In genomic region chr18:68418226-68418868, GRCh38 we compare ENCODE assay signal across 17 cellular contexts.
DNase-seq lines count a peak whose midpoint lies in the region; ATAC-seq and TF ChIP-seq lines count a peak whose summit lies in the region.
"Had no signal": no experiment of that assay in that cellular context is flagged by ENCODE, and none has a peak within 500 bp of the region (broad histone marks: within the 10 kb centered on the region; RNA-seq: fewer than 3 reads in every experiment).

No MANE protein-coding gene starts in this region.

- peak; percentile 91 for TF ChIP-seq EP300 in neural cell (conservative IDR thresholded peaks at IDR 0.05; ENCODE audit: poor library complexity, severe bottlenecking)

- peak overlapping the region; percentile 7 for H3K4me2 ChIP-seq in neural cell (ENCODE audit: low read length)
- peak overlapping the region; percentile 39 for H3K4me2 ChIP-seq in skeletal muscle satellite cell (ENCODE audit: low read length)

- H3K9me3 Mint-ChIP-seq in HFFc6 (peaks cover 17% of the 10 kb centered on the region), endothelial cell (ENCODE audit: unreplicated experiment) (no peaks in the 10 kb centered on the region)
- H3K9me3 Mint-ChIP-seq: CD8-positive, alpha-beta T cell had no signal

- TF ChIP-seq CTCF in HFFc6 (IDR thresholded peaks at IDR 0.05) (no peak), neural cell (IDR thresholded peaks at IDR 0.05; ENCODE audit: poor library complexity, severe bottlenecking) (no peak), endothelial cell (IDR thresholded peaks at IDR 0.05; ENCODE audit: unreplicated experiment) (no peak), left lung (IDR thresholded peaks at IDR 0.05) (no peak)

- no peak for DNase-seq in HFFc6
- peak; percentile 52 for DNase-seq in amniotic epithelial cell (ENCODE audit: low read depth)
- DNase-seq in endothelial cell (ENCODE audit: low spot score) = no peak
- no peak for DNase-seq in NCI-H2196 (lab: John Stamatoyannopoulos, UW; ENCODE audit: unreplicated experiment)
- DNase-seq in left lung = no peak
- DNase-seq: C1 segment of cervical spinal cord; CD8-positive, alpha-beta T cell; DMS153; NCI-H1092; NCI-H1436; NCI-H187 treated with DMSO at 0.1 percent for 48 hours; NCI-H2107; Peyer's patch had no signal

- H3K4me3 ChIP-seq in neural cell (ENCODE audit: low read length) (peak overlapping the region; percentile 33), skeletal muscle satellite cell (ENCODE audit: low read length) (no peak overlapping the region), left lung (no peak overlapping the region)
- H3K4me3 ChIP-seq: K562, Peyer's patch, SJSA1 had no signal

- TF ChIP-seq RAD21 in neural cell (conservative IDR thresholded peaks at IDR 0.05) = no peak

- peak overlapping the region; percentile 15; the same call in 1 of the 2 replicates for H3K4me3 Mint-ChIP-seq in HFFc6
- H3K4me3 Mint-ChIP-seq in endothelial cell (ENCODE audit: unreplicated experiment) = no peak overlapping the region
- H3K4me3 Mint-ChIP-seq: CD8-positive, alpha-beta T cell had no signal

- H3K4me1 ChIP-seq in skeletal muscle satellite cell (ENCODE audit: control insufficient read depth, insufficient read depth, low read length) = peaks cover 27% of the 10 kb centered on the region
- no peaks in the 10 kb centered on the region for H3K4me1 ChIP-seq in left lung
- H3K4me1 ChIP-seq: Peyer's patch, SJSA1 had no signal

- peaks cover 42% of the 10 kb centered on the region for H3K4me1 Mint-ChIP-seq in HFFc6 (ENCODE audit: low read depth)
- H3K4me1 Mint-ChIP-seq in endothelial cell (ENCODE audit: unreplicated experiment) = peaks cover 3% of the 10 kb centered on the region

- no peaks in the 10 kb centered on the region for H3K79me2 ChIP-seq in neural cell (replicated peaks; ENCODE audit: insufficient read depth, low read length)

- H3K36me3 ChIP-seq in neural cell (ENCODE audit: insufficient read depth, low read length) = no peaks in the 10 kb centered on the region
- no peaks in the 10 kb centered on the region for H3K36me3 ChIP-seq in skeletal muscle satellite cell (ENCODE audit: insufficient read depth, low read length)
- H3K36me3 ChIP-seq in left lung = no peaks in the 10 kb centered on the region
- H3K36me3 ChIP-seq: Peyer's patch, SJSA1 had no signal

- no peaks in the 10 kb centered on the region for H4K20me1 ChIP-seq in neural cell (ENCODE audit: insufficient read depth)

- peak overlapping the region; percentile 93 for H3K27ac ChIP-seq in neural cell (ENCODE audit: low read length)
- no peak overlapping the region for H3K27ac ChIP-seq in left lung
- H3K27ac ChIP-seq: Peyer's patch, SJSA1 had no signal

- intact Hi-C loops in left lung (cut with DNase I) = no loop called here

- no peaks in the 10 kb centered on the region for H3K9me2 ChIP-seq in neural cell (ENCODE audit: insufficient read depth, low read length)

- H3K27me3 ChIP-seq in neural cell (ENCODE audit: insufficient read depth, low read depth, low read length) (no peaks in the 10 kb centered on the region), skeletal muscle satellite cell (ENCODE audit: control insufficient read depth, insufficient read depth, low read length) (no peaks in the 10 kb centered on the region), left lung (no peaks in the 10 kb centered on the region)
- H3K27me3 ChIP-seq: Peyer's patch, SJSA1 had no signal

- no peak overlapping the region for H2AFZ ChIP-seq in neural cell (ENCODE audit: low read depth, low read length)

- H3K36me3 Mint-ChIP-seq in HFFc6 (ENCODE audit: low read depth) (peaks cover 30% of the 10 kb centered on the region), endothelial cell (ENCODE audit: low read depth, unreplicated experiment) (no peaks in the 10 kb centered on the region)
- H3K36me3 Mint-ChIP-seq: CD8-positive, alpha-beta T cell had no signal

- H3F3A ChIP-seq in neural cell (ENCODE audit: insufficient read depth, low read length, poor library complexity, severe bottlenecking) = peaks cover 12% of the 10 kb centered on the region

- H3K27me3 Mint-ChIP-seq in HFFc6 (ENCODE audit: insufficient read depth) (peaks cover 3% of the 10 kb centered on the region; the same call in 1 of the 2 replicates), endothelial cell (ENCODE audit: unreplicated experiment) (no peaks in the 10 kb centered on the region)

- ATAC-seq in left lung = no peak
- ATAC-seq: CD8-positive, alpha-beta T cell; K562 had no signal

- H3K9ac ChIP-seq in neural cell (ENCODE audit: low read length) = peak overlapping the region; percentile 64
- H3K9ac ChIP-seq in skeletal muscle satellite cell (ENCODE audit: low read depth, low read length) = no peak overlapping the region

- H3K27ac Mint-ChIP-seq in HFFc6 = peak overlapping the region; percentile 64
- H3K27ac Mint-ChIP-seq in endothelial cell (ENCODE audit: unreplicated experiment) = no peak overlapping the region
- H3K27ac Mint-ChIP-seq: CD8-positive, alpha-beta T cell had no signal

- H3K9me3 ChIP-seq in neural cell (ENCODE audit: low read length) = no peaks in the 10 kb centered on the region
- no peaks in the 10 kb centered on the region for H3K9me3 ChIP-seq in skeletal muscle satellite cell (replicated peaks; ENCODE audit: low read length)
- peaks cover 0 to 4% of the 10 kb centered on the region in 2 donors for H3K9me3 ChIP-seq in left lung
- H3K9me3 ChIP-seq: Peyer's patch, SJSA1 had no signal

TF ChIP-seq in neural cell, 6 proteins besides CTCF, POLR2A, EP300 and RAD21:
- TF ChIP-seq TAF1 (IDR thresholded peaks at IDR 0.05; ENCODE audit: low read depth) (no peak), EZH2 (IDR thresholded peaks at IDR 0.05; ENCODE audit: borderline replicate concordance, insufficient read depth, low read length, poor library complexity, severe bottlenecking) (no peak), POLR2AphosphoS5 (IDR thresholded peaks at IDR 0.05) (peak; percentile 63), SMC3 (conservative IDR thresholded peaks at IDR 0.05; ENCODE audit: poor library complexity) (no peak), MXI1 (conservative IDR thresholded peaks at IDR 0.05; ENCODE audit: poor library complexity, severe bottlenecking) (no peak), REST (IDR thresholded peaks at IDR 0.05; ENCODE audit: borderline replicate concordance) (no peak)
